1 cellular context compared by ENCODE assay signal in genomic region chr3:57009802-57010201, GRCh38.
TF ChIP-seq lines count a peak whose summit lies in the region.

No MANE protein-coding gene starts in this region.

TF ChIP-seq in HepG2, 621 proteins besides CTCF, POLR2A, EP300 and RAD21:
- TF ChIP-seq ZNF629 (CRISPR knock-in tag; conservative IDR thresholded peaks at IDR 0.05) (peak; percentile 75), KLF16 (CRISPR knock-in tag; IDR thresholded peaks at IDR 0.05) (no peak)
